In the genomic region with DNA sequence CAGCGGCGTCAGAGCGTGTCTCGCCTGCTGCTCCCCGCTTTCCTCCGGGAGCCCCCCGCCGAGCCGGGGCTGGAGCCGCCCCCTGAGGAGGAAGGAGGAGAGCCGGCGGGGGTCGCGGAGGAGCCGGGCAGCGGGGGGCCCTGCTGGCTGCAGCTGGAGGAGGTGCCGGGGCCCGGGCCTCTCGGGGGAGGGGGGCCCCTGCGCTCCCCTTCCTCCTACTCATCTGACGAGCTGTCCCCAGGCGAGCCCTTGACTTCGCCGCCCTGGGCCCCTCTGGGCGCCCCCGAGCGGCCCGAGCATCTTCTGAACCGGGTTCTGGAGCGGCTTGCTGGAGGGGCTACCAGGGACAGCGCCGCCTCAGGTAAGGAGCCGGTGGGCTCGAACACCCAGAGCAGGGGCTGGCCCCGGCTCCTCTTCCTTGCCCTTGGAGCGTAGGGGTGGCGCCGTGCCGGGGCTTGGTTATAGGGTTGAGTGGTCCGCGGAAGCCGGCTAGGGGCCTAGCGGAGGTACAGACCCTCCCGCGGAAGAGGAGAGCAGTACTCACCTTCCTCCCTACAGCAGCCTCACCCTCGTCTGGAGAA, we compare ENCODE assay signal across 10 cellular contexts. TPM values are rescaled to one million over a fixed set of nuclear protein-coding genes. Genes with fewer than 3 reads are reported as not detected.
DNase-seq lines count a peak whose midpoint lies in the region; ATAC-seq and TF ChIP-seq lines count a peak whose summit lies in the region.
"Had no signal": no experiment of that assay in that cellular context is flagged by ENCODE, and none has a peak within 500 bp of the region (broad histone marks: within the 10 kb centered on the region; RNA-seq: fewer than 3 reads in every experiment).

No MANE protein-coding gene starts in this region.

- no peak for DNase-seq in activated T-cell treated with anti-CD3 and anti-CD28 coated beads, Interleukin-2, amount 50 U/mL, for 72 hours
- DNase-seq in activated T-cell treated with anti-CD3 and anti-CD28 coated beads for 4 hours, result no peak
- peak in 3 of 61 donors; percentile 18 to 46 (median 26) for DNase-seq in caudate nucleus (lab: John Stamatoyannopoulos, UW)
- DNase-seq in mesendoderm, result peak; percentile 61
- DNase-seq in type B pancreatic cell (ENCODE audit: extremely low spot score, unreplicated experiment), result no peak
- DNase-seq in NCI-H1092 treated with DMSO at 0.1 percent for 48 hours (lab: John Stamatoyannopoulos, UW), result no peak
- DNase-seq in T-helper 9 cell, result no peak

- H2BK5ac ChIP-seq in mesendoderm (ENCODE audit: low read length), result no peak overlapping the region

- no peaks in the 10 kb centered on the region for H3K4me1 ChIP-seq in mesendoderm (ENCODE audit: control insufficient read depth, low read depth, low read length)

- no peaks in the 10 kb centered on the region for H3K36me3 ChIP-seq in mesendoderm (ENCODE audit: control insufficient read depth, insufficient read depth, low read length)

- H3K56ac ChIP-seq in mesendoderm (ENCODE audit: low read length), result peak overlapping the region; percentile 79

- TF ChIP-seq CTCF in type B pancreatic cell (conservative IDR thresholded peaks at IDR 0.05), result no peak

- H3K36me3 Mint-ChIP-seq in activated T-cell treated with anti-CD3 and anti-CD28 coated beads, Interleukin-2, amount 50 U/mL, for 72 hours (ENCODE audit: insufficient read depth in 2 of 2), result peaks cover 3 to 12% of the 10 kb centered on the region in 2 donors
- H3K36me3 Mint-ChIP-seq in type B pancreatic cell, result peaks cover 18% of the 10 kb centered on the region

- no peak overlapping the region for H4K5ac ChIP-seq in mesendoderm (ENCODE audit: low read length)

- no peaks in the 10 kb centered on the region for H3K27me3 ChIP-seq in mesendoderm (ENCODE audit: insufficient read depth, low read length, poor library complexity)
- H3K27me3 ChIP-seq: BE2C had no signal

- H3K27me3 Mint-ChIP-seq in activated T-cell treated with anti-CD3 and anti-CD28 coated beads, Interleukin-2, amount 50 U/mL, for 72 hours (ENCODE audit: low read depth), result no peaks in the 10 kb centered on the region
- peaks cover 3% of the 10 kb centered on the region for H3K27me3 Mint-ChIP-seq in type B pancreatic cell

- no peak overlapping the region for H2AK5ac ChIP-seq in mesendoderm (ENCODE audit: low read length)

- H3K9ac ChIP-seq in mesendoderm (ENCODE audit: low read length), result peak overlapping the region; percentile 29

- no peak overlapping the region for H2BK120ac ChIP-seq in mesendoderm (ENCODE audit: low read depth, low read length)

- H3K27ac ChIP-seq in caudate nucleus (ENCODE audit: low read depth, low read length) (peak overlapping the region; percentile 30), mesendoderm (ENCODE audit: low read depth, low read length) (no peak overlapping the region)
- H3K27ac ChIP-seq: HL-60 had no signal

- no peaks in the 10 kb centered on the region for H3K79me1 ChIP-seq in mesendoderm (ENCODE audit: low read length)

- H3K4me2 ChIP-seq in mesendoderm (ENCODE audit: low read length), result peak overlapping the region; percentile 29

- no peak overlapping the region for H3K27ac Mint-ChIP-seq in activated T-cell treated with anti-CD3 and anti-CD28 coated beads, Interleukin-2, amount 50 U/mL, for 72 hours
- H3K27ac Mint-ChIP-seq in type B pancreatic cell, result no peak overlapping the region

- H2BK15ac ChIP-seq in mesendoderm (replicated peaks; ENCODE audit: low read depth), result no peak overlapping the region

- no peaks in the 10 kb centered on the region for H3K79me2 ChIP-seq in mesendoderm (ENCODE audit: control insufficient read depth, insufficient read depth, low read length)

- no peak overlapping the region for H3K4me3 ChIP-seq in mesendoderm (ENCODE audit: low read length)

- H3K4me1 Mint-ChIP-seq in activated T-cell treated with anti-CD3 and anti-CD28 coated beads, Interleukin-2, amount 50 U/mL, for 72 hours (ENCODE audit: low read depth), result peaks cover 16% of the 10 kb centered on the region
- peaks cover 31% of the 10 kb centered on the region for H3K4me1 Mint-ChIP-seq in type B pancreatic cell (ENCODE audit: unreplicated experiment)

- no peak overlapping the region for H3K4ac ChIP-seq in mesendoderm (ENCODE audit: low read depth, low read length)

- peak overlapping the region; percentile 52 to 61 for H3K4me3 Mint-ChIP-seq in activated T-cell treated with anti-CD3 and anti-CD28 coated beads, Interleukin-2, amount 50 U/mL, for 72 hours
- peak overlapping the region; percentile 80 for H3K4me3 Mint-ChIP-seq in type B pancreatic cell

- no peak overlapping the region for H3K23ac ChIP-seq in mesendoderm (ENCODE audit: low read length)

- H3K9me3 Mint-ChIP-seq in activated T-cell treated with anti-CD3 and anti-CD28 coated beads, Interleukin-2, amount 50 U/mL, for 72 hours, result no peaks in the 10 kb centered on the region
- H3K9me3 Mint-ChIP-seq in type B pancreatic cell, result no peaks in the 10 kb centered on the region

- peak overlapping the region; percentile 84 for H3K18ac ChIP-seq in mesendoderm (ENCODE audit: low read length)

- no peak overlapping the region for H4K8ac ChIP-seq in mesendoderm (ENCODE audit: low read depth, low read length)

- no peak for ATAC-seq in activated T-cell treated with anti-CD3 and anti-CD28 coated beads, Interleukin-2, amount 50 U/mL, for 72 hours (replicated peaks in 1 of 2)
- ATAC-seq in GM18861 (IDR thresholded peaks at IDR 0.05; ENCODE audit: unreplicated experiment), result no peak

- no CpG with 5 or more reads among the region's 46 CpGs for WGBS in mesendoderm (ENCODE audit: extremely low coverage, insufficient coverage, low lambda C conversion rate)

RNA-seq across cellular contexts. Expression of a gene that starts 0.8 kb away (rescaled TPM):
- total RNA-seq in activated T-cell treated with anti-CD3 and anti-CD28 coated beads, Interleukin-2, amount 50 U/mL, for 72 hours, result 1 to 10 TPM; 3.0 to 6.6 TPM
- polyA plus RNA-seq in mesendoderm (2013, experiment 1 of 2), result 5.5 TPM
- polyA plus RNA-seq in mesendoderm (2013, experiment 2 of 2), result 5.6 TPM
- total RNA-seq in type B pancreatic cell (ENCODE audit: low replicate concordance), result 9.9 and 18.6 TPM in 2 replicates

RNA-seq across cellular contexts. Expression of a gene that starts 37.8 kb away (rescaled TPM):
- total RNA-seq in activated T-cell treated with anti-CD3 and anti-CD28 coated beads, Interleukin-2, amount 50 U/mL, for 72 hours, result 100 to 1,000 TPM; 106 to 144 TPM
- 77.1 TPM for polyA plus RNA-seq in mesendoderm (2013, experiment 1 of 2)
- 77.4 TPM for polyA plus RNA-seq in mesendoderm (2013, experiment 2 of 2)
- total RNA-seq in type B pancreatic cell (ENCODE audit: low replicate concordance), result 63.0 and 101 TPM in 2 replicates

RNA-seq across cellular contexts. Expression of a gene that starts 41.0 kb away (rescaled TPM):
- 10 to 100 TPM; 31.5 to 35.5 TPM for total RNA-seq in activated T-cell treated with anti-CD3 and anti-CD28 coated beads, Interleukin-2, amount 50 U/mL, for 72 hours
- 16.5 TPM for polyA plus RNA-seq in mesendoderm (2013, experiment 1 of 2)
- polyA plus RNA-seq in mesendoderm (2013, experiment 2 of 2), result 17.5 TPM
- 27.2 and 35.3 TPM in 2 replicates for total RNA-seq in type B pancreatic cell (ENCODE audit: low replicate concordance)

RNA-seq across cellular contexts. Expression of a gene that starts 56.3 kb away (rescaled TPM):
- 100 to 1,000 TPM; 115 to 121 TPM for total RNA-seq in activated T-cell treated with anti-CD3 and anti-CD28 coated beads, Interleukin-2, amount 50 U/mL, for 72 hours
- 40.3 TPM for polyA plus RNA-seq in mesendoderm (2013, experiment 1 of 2)
- polyA plus RNA-seq in mesendoderm (2013, experiment 2 of 2), result 40.9 TPM
- 86.3 and 128 TPM in 2 replicates for total RNA-seq in type B pancreatic cell (ENCODE audit: low replicate concordance)
